In the genomic region with DNA sequence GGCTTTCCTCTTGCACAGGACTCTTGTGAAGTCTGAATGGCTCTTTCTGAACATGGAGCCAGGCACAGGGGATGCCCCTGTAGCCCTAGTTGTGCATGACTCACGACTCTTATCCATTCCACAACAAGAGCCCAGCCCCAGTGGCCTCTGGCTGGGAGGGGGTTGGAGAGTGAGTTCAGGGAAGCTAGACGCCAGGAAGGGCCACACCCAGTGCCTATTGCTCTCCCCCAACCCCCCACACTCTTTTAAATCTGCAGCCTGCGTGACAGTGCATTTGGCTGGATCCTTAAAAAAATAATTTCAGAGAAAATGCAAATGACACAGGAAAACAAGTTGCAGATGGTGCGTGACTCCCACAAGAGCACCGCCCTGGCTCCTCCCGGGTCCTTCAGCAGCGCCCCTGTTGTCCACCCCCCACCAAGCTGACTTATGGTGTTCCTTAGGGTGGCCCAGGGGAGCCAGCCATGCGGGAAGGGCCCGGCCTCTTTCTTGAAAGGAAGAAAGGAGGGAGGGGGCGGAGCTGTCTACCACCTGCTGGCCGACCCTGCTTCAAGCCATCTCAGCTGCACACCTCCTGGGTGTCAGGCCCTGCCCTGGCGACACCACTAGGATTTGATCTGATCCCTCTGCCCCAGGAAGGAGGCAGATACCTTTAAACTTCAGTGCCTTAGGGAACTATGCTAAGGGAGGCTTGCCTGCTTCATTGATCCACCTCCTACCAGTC, we compare ENCODE assay signal across 2 cellular contexts.
TF ChIP-seq lines count a peak whose summit lies in the region.

No MANE protein-coding gene starts in this region.

TF ChIP-seq in A549, 52 proteins besides CTCF, POLR2A, EP300 and RAD21 (continued from another document):
- TF ChIP-seq MAFK (IDR thresholded peaks at IDR 0.05; ENCODE audit: partially characterized antibody), result peak; percentile 39

TF ChIP-seq in IMR-90, 13 proteins besides CTCF, POLR2A, EP300 and RAD21 (continued from another document):
- TF ChIP-seq USF2 (IDR thresholded peaks at IDR 0.05; ENCODE audit: low read depth, low read length) (no peak), RFX5 (IDR thresholded peaks at IDR 0.05; ENCODE audit: low read depth, low read length) (no peak)
